ENCODE assay signal across 8 cellular contexts in genomic region chrX:45851434-45851991, GRCh38.
DNase-seq lines count a peak whose midpoint lies in the region; ATAC-seq and TF ChIP-seq lines count a peak whose summit lies in the region.

No MANE protein-coding gene starts in this region.

- peaks cover 39% of the 10 kb centered on the region for H3K4me1 Mint-ChIP-seq in activated naive CD4-positive, alpha-beta T cell treated with anti-CD3 and anti-CD28 coated beads, Interleukin-2, amount 10 ng/mL, durations not matched to agents 7 days and 5 days

- peak overlapping the region; percentile 73 for H3K4me2 ChIP-seq in skeletal muscle satellite cell (ENCODE audit: low read length)

- no peak for TF ChIP-seq CTCF in HEK293 (tag by site-specific recombination; IDR thresholded peaks at IDR 0.05)
- no peak for TF ChIP-seq CTCF in GM10266 (IDR thresholded peaks at IDR 0.05; ENCODE audit: control insufficient read depth, insufficient read depth, low read depth, missing control alignments)

- H3K9me3 Mint-ChIP-seq in activated naive CD4-positive, alpha-beta T cell treated with anti-CD3 and anti-CD28 coated beads, Interleukin-2, amount 10 ng/mL, durations not matched to agents 7 days and 5 days = no peaks in the 10 kb centered on the region

- H3K4me3 Mint-ChIP-seq in activated naive CD4-positive, alpha-beta T cell treated with anti-CD3 and anti-CD28 coated beads, Interleukin-2, amount 10 ng/mL, durations not matched to agents 7 days and 5 days = peak overlapping the region; percentile 96

- peak overlapping the region; percentile 67; the same call in 1 of the 2 replicates for H3K27ac ChIP-seq in HEK293 (ENCODE audit: extremely low read depth, low read depth, low read length)

- H3K9me3 ChIP-seq in HEK293 (ENCODE audit: control insufficient read depth, insufficient read depth, low read depth, low read length) (no peaks in the 10 kb centered on the region), skeletal muscle satellite cell (replicated peaks; ENCODE audit: low read length) (no peaks in the 10 kb centered on the region)

- CTCF ChIA-PET in HEK293 (lab: Yijun Ruan, JAX) = interaction anchor here (0.6 to 1.1 kb wide), 2 partner anchors 84 to 557 kb away, joined by 3 to 4 read pairs; no protein-coding TSS in a partner anchor
- CTCF ChIA-PET in activated naive CD4-positive, alpha-beta T cell treated with anti-CD3 and anti-CD28 coated beads, Interleukin-2, amount 10 ng/mL, durations not matched to agents 7 days and 5 days (lab: Charles Lee) = no interaction called here

- peak overlapping the region; percentile 84 for H3K27ac Mint-ChIP-seq in activated naive CD4-positive, alpha-beta T cell treated with anti-CD3 and anti-CD28 coated beads, Interleukin-2, amount 10 ng/mL, durations not matched to agents 7 days and 5 days

- H3K4me3 ChIP-seq in HEK293 (ENCODE audit: low read depth, low read length) (peak overlapping the region; percentile 54), skeletal muscle satellite cell (ENCODE audit: low read length) (peak overlapping the region; percentile 76)

- no peak for ATAC-seq in HG02798 (IDR thresholded peaks at IDR 0.05; ENCODE audit: poor library complexity, unreplicated experiment)

- H3K36me3 ChIP-seq in HEK293 (ENCODE audit: control insufficient read depth in 2 of 2, insufficient read depth in 1 of 2, low read length in 2 of 2) = peaks cover 7 to 11% of the 10 kb centered on the region in 2 experiments; a peak in 2 of 3 replicates
- H3K36me3 ChIP-seq in skeletal muscle satellite cell (ENCODE audit: insufficient read depth, low read length) = peaks cover 16% of the 10 kb centered on the region

- POLR2A ChIA-PET in HEK293 (lab: Yijun Ruan, JAX) = interaction anchor here (0.5 kb wide), 2 partner anchors 30 to 1309 kb away, joined by 3 read pairs; no protein-coding TSS in a partner anchor

- no peaks in the 10 kb centered on the region for H3K27me3 Mint-ChIP-seq in activated naive CD4-positive, alpha-beta T cell treated with anti-CD3 and anti-CD28 coated beads, Interleukin-2, amount 10 ng/mL, durations not matched to agents 7 days and 5 days

- peaks cover 12% of the 10 kb centered on the region for H3K36me3 Mint-ChIP-seq in activated naive CD4-positive, alpha-beta T cell treated with anti-CD3 and anti-CD28 coated beads, Interleukin-2, amount 10 ng/mL, durations not matched to agents 7 days and 5 days

- H3K27me3 ChIP-seq in skeletal muscle satellite cell (ENCODE audit: control insufficient read depth, insufficient read depth, low read length) = no peaks in the 10 kb centered on the region

- DNase-seq in RPMI8226 (peak; percentile 51), iPS DF 4.7 (ENCODE audit: extremely low read depth, low spot score) (peak; percentile 22), cerebellar nuclear complex (lab: John Stamatoyannopoulos, UW) (no peak), GM10266 (ENCODE audit: extremely low spot score) (no peak)
- peak; percentile 66 for DNase-seq in activated naive CD4-positive, alpha-beta T cell treated with anti-CD3 and anti-CD28 coated beads, Interleukin-2, amount 10 ng/mL, durations not matched to agents 7 days and 5 days

- H3K4me1 ChIP-seq in HEK293 (ENCODE audit: control insufficient read depth, insufficient read depth, low read length) = no peaks in the 10 kb centered on the region
- H3K4me1 ChIP-seq in skeletal muscle satellite cell (ENCODE audit: control insufficient read depth, insufficient read depth, low read length) = peaks cover 22% of the 10 kb centered on the region

- H3K9ac ChIP-seq in skeletal muscle satellite cell (ENCODE audit: low read depth, low read length) = peak overlapping the region; percentile 85

TF ChIP-seq in HEK293, 187 proteins besides CTCF, POLR2A, EP300 and RAD21 (continues in another document):
- TF ChIP-seq ZIC2 (tag by site-specific recombination; IDR thresholded peaks at IDR 0.05) = peak; percentile 64
- no peak for TF ChIP-seq ZBTB49 (tag by site-specific recombination; IDR thresholded peaks at IDR 0.05; ENCODE audit: low read depth)
- TF ChIP-seq ZNF341 (tag by site-specific recombination; IDR thresholded peaks at IDR 0.05; ENCODE audit: low read depth) = peak; percentile 89
- TF ChIP-seq ZNF692 (tag by site-specific recombination; IDR thresholded peaks at IDR 0.05) = peak; percentile 67; the same call in 1 of the 2 replicates
- TF ChIP-seq HOXC10 (CRISPR knock-in tag; IDR thresholded peaks at IDR 0.05) = no peak
- TF ChIP-seq ZNF791 (tag by site-specific recombination; IDR thresholded peaks at IDR 0.05) = no peak
- TF ChIP-seq ZNF76 (tag by site-specific recombination; IDR thresholded peaks at IDR 0.05; ENCODE audit: borderline replicate concordance, low read depth) = no peak
- no peak for TF ChIP-seq ZNF768 (tag by site-specific recombination; IDR thresholded peaks at IDR 0.05)
- no peak for TF ChIP-seq ZNF16 (tag by site-specific recombination; IDR thresholded peaks at IDR 0.05; ENCODE audit: low read depth)
- 0 out of 2 replicates have a peak, but pooled peaks have one; percentile 36 for TF ChIP-seq HIC1 (tag by site-specific recombination; IDR thresholded peaks at IDR 0.05)
- TF ChIP-seq ZNF211 (tag by site-specific recombination; IDR thresholded peaks at IDR 0.05; ENCODE audit: low read depth) = no peak
- peak; percentile 64 for TF ChIP-seq ZNF335 (tag by site-specific recombination; conservative IDR thresholded peaks at IDR 0.05)
- no peak for TF ChIP-seq ZNF48 (tag by site-specific recombination; IDR thresholded peaks at IDR 0.05)
- no peak for TF ChIP-seq ZFP37 (tag by site-specific recombination; IDR thresholded peaks at IDR 0.05)
- 0 out of 2 replicates have a peak, but pooled peaks have one; percentile 53 for TF ChIP-seq ZNF423 (tag by site-specific recombination; IDR thresholded peaks at IDR 0.05)
- no peak for TF ChIP-seq ZNF155 (tag by site-specific recombination; IDR thresholded peaks at IDR 0.05)
- peak; percentile 30 for TF ChIP-seq ZBTB26 (tag by site-specific recombination; optimal IDR thresholded peaks at IDR 0.05)

Comparison
In these comparisons a context has a peak if more than half of its experiments do, and no peak if none do; other contexts are left out.
1. DNase-seq: peak in RPMI8226 (single experiment), activated naive CD4-positive, alpha-beta T cell treated with anti-CD3 and anti-CD28 coated beads, Interleukin-2, amount 10 ng/mL, durations not matched to agents 7 days and 5 days (single experiment) and iPS DF 4.7 (single experiment); none in cerebellar nuclear complex (0 of 2) and GM10266 (single experiment).